Comparison of ENCODE assay signal across 8 cellular contexts in genomic region chr19:53432088-53432661, GRCh38. TPM values are rescaled to one million over a fixed set of nuclear protein-coding genes. Genes with fewer than 3 reads are reported as not detected.
A peak's percentile ranks its signal among the peaks of the same experiment; 100 is the strongest.
DNase-seq lines count a peak whose midpoint lies in the region; TF ChIP-seq lines count a peak whose summit lies in the region.

No MANE protein-coding gene starts in this region.

- peaks cover 38% of the 10 kb centered on the region for H3K79me2 ChIP-seq in smooth muscle cell (ENCODE audit: low read depth)

- H3K27me3 ChIP-seq in ascending aorta: no peaks in the 10 kb centered on the region
- no peaks in the 10 kb centered on the region for H3K27me3 ChIP-seq in smooth muscle cell (ENCODE audit: low read depth)

- peak overlapping the region; percentile 93 for H3K9ac ChIP-seq in smooth muscle cell (ENCODE audit: low read depth)

- H3K27ac ChIP-seq in ascending aorta (peak overlapping the region; percentile 56 to 77), smooth muscle cell (ENCODE audit: low read depth) (peak overlapping the region; percentile 90)

- H3K36me3 ChIP-seq in ascending aorta (peaks cover 7 to 24% of the 10 kb centered on the region in 2 donors), smooth muscle cell (ENCODE audit: low read depth) (no peaks in the 10 kb centered on the region)

- no peaks in the 10 kb centered on the region for H3K4me1 ChIP-seq in ascending aorta
- peaks cover 13% of the 10 kb centered on the region for H3K4me1 ChIP-seq in smooth muscle cell (ENCODE audit: low read depth)

- H3K4me2 ChIP-seq in smooth muscle cell: peak overlapping the region; percentile 100

- H3K9me3 ChIP-seq in ascending aorta (peaks cover 0 to 7% of the 10 kb centered on the region in 2 donors), iPS-18c (ENCODE audit: control insufficient read depth, insufficient read depth, low read length) (no peaks in the 10 kb centered on the region), smooth muscle cell (replicated peaks; ENCODE audit: low read depth) (no peaks in the 10 kb centered on the region)

- peaks cover 7% of the 10 kb centered on the region for H4K20me1 ChIP-seq in smooth muscle cell (ENCODE audit: low read depth)

- TF ChIP-seq CTCF in GM12865 (IDR thresholded peaks at IDR 0.05; ENCODE audit: insufficient read depth, low read depth, low read length, missing control alignments): no peak
- no peak for TF ChIP-seq CTCF in NB4 (IDR thresholded peaks at IDR 0.05; ENCODE audit: low read depth, low read length)
- no peak for TF ChIP-seq CTCF in ascending aorta (IDR thresholded peaks at IDR 0.05)
- no peak for TF ChIP-seq CTCF in smooth muscle cell (IDR thresholded peaks at IDR 0.05; ENCODE audit: borderline replicate concordance, insufficient read depth, poor library complexity, severe bottlenecking)

- no peak for TF ChIP-seq POLR2A in NB4 (IDR thresholded peaks at IDR 0.05; ENCODE audit: extremely low read depth, insufficient read length)

- H2AFZ ChIP-seq in smooth muscle cell (ENCODE audit: low read depth): peak overlapping the region; percentile 86

- H3K4me3 ChIP-seq in GM12865 (ENCODE audit: low read depth, low read length) (peak overlapping the region; percentile 87), NB4 (ENCODE audit: low read depth, low read length) (peak overlapping the region; percentile 92), ascending aorta (peak overlapping the region; percentile 66 to 96), iPS-18c (ENCODE audit: insufficient read depth, low read depth, low read length) (peak overlapping the region; percentile 85), smooth muscle cell (peak overlapping the region; percentile 78)

- intact Hi-C loops in ascending aorta (cut with DNase I): loop anchor here (1.0 to 10.0 kb wide), 5 partner anchors 35 to 237 kb away; partner anchors contain the start of genes ZNF525, ZNF665, ZNF765 and ZNF813

- DNase-seq in GM12865 (ENCODE audit: low read depth): peak; percentile 13
- peak; percentile 31 for DNase-seq in HCEC 1CT
- DNase-seq in NB4 (ENCODE audit: low read depth): peak; percentile 35
- DNase-seq in ascending aorta (ENCODE audit: low spot score in 2 of 2): peak in 1 of 2 donors; percentile 65
- peak; percentile 20 for DNase-seq in smooth muscle cell (lab: John Stamatoyannopoulos, UW; ENCODE audit: unreplicated experiment)
- no peak for DNase-seq in NK-92 (lab: John Stamatoyannopoulos, UW; ENCODE audit: unreplicated experiment)
- no peak for DNase-seq in Kasumi-1 (lab: John Stamatoyannopoulos, UW)

- no peaks in the 10 kb centered on the region for H3F3A ChIP-seq in smooth muscle cell (ENCODE audit: low read depth)

- WGBS in smooth muscle cell (ENCODE audit: low lambda C conversion rate): 1% methylated on average over 30 of the region's 30 CpGs

RNA-seq across cellular contexts. Expression of gene ZNF761, which starts 0.4 kb away (rescaled TPM):
- 1.4 TPM for total RNA-seq in ascending aorta
- total RNA-seq in smooth muscle cell: 14.5 and 24.1 TPM in 2 replicates
- 10.4 and 11.0 TPM in 2 replicates for polyA plus RNA-seq in smooth muscle cell

RNA-seq across cellular contexts. Expression of gene ZNF813, which starts 35.4 kb away (rescaled TPM):
- total RNA-seq in ascending aorta (1.3 TPM), smooth muscle cell (5.4 and 5.9 TPM in 2 replicates)
- polyA plus RNA-seq in smooth muscle cell: 2.4 TPM in 2 replicates

RNA-seq across cellular contexts. Expression of gene ZNF765, which starts 37.2 kb away (rescaled TPM):
- total RNA-seq in ascending aorta (3.5 TPM), smooth muscle cell (7.7 and 15.0 TPM in 2 replicates)
- polyA plus RNA-seq in smooth muscle cell: 3.8 and 4.3 TPM in 2 replicates

Comparison
In these comparisons a context has a peak if more than half of its experiments do, and no peak if none do; other contexts are left out.
1. DNase-seq: peak in GM12865 (single experiment), HCEC 1CT (single experiment), NB4 (single experiment) and smooth muscle cell (single experiment); none in NK-92 (single experiment) and Kasumi-1 (0 of 2).
2. Peak in every context shown above with its lines, with median percentiles within 50 percentile points of each other: H3K4me3 ChIP-seq.